31 cellular contexts compared by ENCODE assay signal in the genomic region with DNA sequence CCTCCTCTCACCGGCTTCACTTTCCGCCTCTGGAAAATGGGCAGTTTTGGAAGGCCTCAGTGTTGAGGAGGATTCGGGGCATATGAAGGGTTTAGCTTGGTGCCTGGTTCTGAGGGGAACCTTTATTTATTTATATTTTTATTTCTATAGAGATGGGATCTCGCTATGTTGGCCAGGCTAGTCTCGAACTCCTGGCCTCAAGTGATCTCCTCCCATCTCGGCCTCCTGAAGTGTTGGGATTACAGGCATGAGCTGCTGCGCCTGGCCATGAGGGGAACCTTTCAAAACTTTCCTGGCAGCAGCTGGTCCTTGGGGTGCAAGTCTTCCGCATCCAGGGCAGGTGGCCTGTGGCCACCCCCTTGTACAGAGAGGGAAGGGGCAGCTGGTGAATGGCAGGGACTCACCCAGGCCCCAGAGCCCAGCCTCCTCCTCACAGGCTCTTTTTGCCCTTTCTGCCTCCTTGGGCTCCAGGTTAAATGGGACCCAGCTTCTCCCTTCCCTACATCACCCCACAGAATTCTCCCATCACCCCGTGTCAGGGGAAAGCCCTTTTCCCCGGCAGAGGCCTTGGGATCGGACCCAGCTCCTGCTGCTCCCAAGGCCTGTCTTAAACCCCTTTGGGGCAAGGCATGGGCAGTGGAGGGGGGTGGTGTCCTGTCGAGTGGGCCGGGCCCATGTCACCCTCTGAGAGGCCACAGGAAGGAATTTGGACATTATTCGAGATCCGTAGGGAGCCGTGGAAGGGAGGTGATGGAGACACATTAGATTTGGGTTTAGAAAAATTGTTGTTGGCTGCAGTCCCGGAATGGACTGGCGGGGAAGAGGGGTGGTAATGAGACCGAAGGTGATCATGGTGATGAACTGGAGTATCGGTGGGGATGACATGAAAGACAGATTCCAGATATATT. TPM values are rescaled to one million over a fixed set of nuclear protein-coding genes. Genes with fewer than 3 reads are reported as not detected.
A peak's percentile ranks its signal among the peaks of the same experiment; 100 is the strongest.
DNase-seq lines count a peak whose midpoint lies in the region; ATAC-seq and TF ChIP-seq lines count a peak whose summit lies in the region.
"Had no signal": no experiment of that assay in that cellular context is flagged by ENCODE, and none has a peak within 500 bp of the region (broad histone marks: within the 10 kb centered on the region; RNA-seq: fewer than 3 reads in every experiment).

No MANE protein-coding gene starts in this region.

- H3K27me3 Mint-ChIP-seq in activated CD4-positive, alpha-beta memory T cell treated with anti-CD3 and anti-CD28 coated beads, Interleukin-2, amount 10 ng/mL, durations not matched to agents 7 days and 5 days = peaks cover 15% of the 10 kb centered on the region

- no peak overlapping the region for H3K4me3 Mint-ChIP-seq in activated CD4-positive, alpha-beta memory T cell treated with anti-CD3 and anti-CD28 coated beads, Interleukin-2, amount 10 ng/mL, durations not matched to agents 7 days and 5 days
- H3K4me3 Mint-ChIP-seq: activated naive CD8-positive, alpha-beta T cell treated with anti-CD3 and anti-CD28 coated beads, Interleukin-2, amount 10 ng/mL, durations not matched to agents 7 days and 5 days had no signal

- peak overlapping the region; percentile 45 for H3K27ac ChIP-seq in RWPE1
- peak overlapping the region in 35 of 59 donors; percentile 7 to 77 (median 48) for H3K27ac ChIP-seq in dorsolateral prefrontal cortex
- H3K27ac ChIP-seq in prostate gland = peak overlapping the region; percentile 36 to 50
- no peak overlapping the region for H3K27ac ChIP-seq in left lung
- H3K27ac ChIP-seq: BLaER1, HL-60, lower lobe of right lung, psoas muscle, vagina had no signal

- DNase-seq in EH (ENCODE audit: low read depth) (peak; percentile 31), RWPE1 (ENCODE audit: low spot score) (no peak), dorsolateral prefrontal cortex (no peak), prostate gland (ENCODE audit: low spot score) (no peak), GM13977 (ENCODE audit: low spot score) (no peak), left lung (no peak)
- DNase-seq in activated CD4-positive, alpha-beta memory T cell treated with anti-CD3 and anti-CD28 coated beads, Interleukin-2, amount 10 ng/mL, durations not matched to agents 7 days and 5 days = no peak
- DNase-seq: ACHN; activated CD4-positive, alpha-beta T cell treated with anti-CD3 and anti-CD28 coated beads, Interleukin-2, amount 50 U/mL, for 48 hours; activated CD4-positive, CD25-positive, alpha-beta regulatory T cell; activated CD8-positive, alpha-beta memory T cell treated with anti-CD3 and anti-CD28 coated beads, Interleukin-2, amount 50 U/mL, for 48 hours; activated effector memory CD4-positive, alpha-beta T cell treated with Interleukin-2 at 50 U/mL for 16 hours; activated naive CD8-positive, alpha-beta T cell treated with anti-CD3 and anti-CD28 coated beads, Interleukin-2, amount 10 ng/mL, durations not matched to agents 7 days and 5 days; COR-L47; dermis blood vessel endothelial cell; DND-41; glutamatergic neuron; lower lobe of right lung; NCI-H226; NCI-H774; psoas muscle; SHP77; small intestine; stimulated activated CD4-positive, alpha-beta T cell treated with anti-CD3 and anti-CD28 coated beads, Interleukin-1b, Interleukin-23, amount 100 ng/mL, for 48 hours; SW 1271 had no signal

- peaks cover 7% of the 10 kb centered on the region for H3K4me1 Mint-ChIP-seq in activated CD4-positive, alpha-beta memory T cell treated with anti-CD3 and anti-CD28 coated beads, Interleukin-2, amount 10 ng/mL, durations not matched to agents 7 days and 5 days
- H3K4me1 Mint-ChIP-seq: activated naive CD8-positive, alpha-beta T cell treated with anti-CD3 and anti-CD28 coated beads, Interleukin-2, amount 10 ng/mL, durations not matched to agents 7 days and 5 days had no signal

- TF ChIP-seq CTCF in RWPE1 (conservative IDR thresholded peaks at IDR 0.05; ENCODE audit: low read depth) = no peak
- no peak for TF ChIP-seq CTCF in dorsolateral prefrontal cortex (IDR thresholded peaks at IDR 0.05 in 54 of 56, conservative IDR thresholded peaks at IDR 0.05 in 2 of 56; ENCODE audit: low read depth in 1 of 56, partially characterized antibody in 56 of 56)
- TF ChIP-seq CTCF in prostate gland (IDR thresholded peaks at IDR 0.05) = no peak
- TF ChIP-seq CTCF in GM13977 (IDR thresholded peaks at IDR 0.05; ENCODE audit: extremely low read depth, insufficient read depth, missing control alignments) = no peak
- no peak for TF ChIP-seq CTCF in left lung (IDR thresholded peaks at IDR 0.05)

- H3K9me3 ChIP-seq in prostate gland (no peaks in the 10 kb centered on the region), left lung (no peaks in the 10 kb centered on the region)
- H3K9me3 ChIP-seq: BLaER1, lower lobe of right lung, psoas muscle, vagina had no signal

- in situ Hi-C loops in GM13977 (cut with MboI; ENCODE audit: low pct_unique_long_range_greater_than_20kb, low sequenced_read_pairs, unreplicated experiment) = no loop called here

- no peaks in the 10 kb centered on the region for H3K9me3 Mint-ChIP-seq in activated CD4-positive, alpha-beta memory T cell treated with anti-CD3 and anti-CD28 coated beads, Interleukin-2, amount 10 ng/mL, durations not matched to agents 7 days and 5 days
- H3K9me3 Mint-ChIP-seq: activated naive CD8-positive, alpha-beta T cell treated with anti-CD3 and anti-CD28 coated beads, Interleukin-2, amount 10 ng/mL, durations not matched to agents 7 days and 5 days had no signal

- H3K36me3 ChIP-seq in prostate gland = no peaks in the 10 kb centered on the region
- H3K36me3 ChIP-seq in left lung = no peaks in the 10 kb centered on the region
- H3K36me3 ChIP-seq: lower lobe of right lung, vagina had no signal

- H3K4me3 ChIP-seq in dorsolateral prefrontal cortex (no peak overlapping the region), prostate gland (no peak overlapping the region), left lung (no peak overlapping the region)
- H3K4me3 ChIP-seq: BLaER1, GM12878, lower lobe of right lung, psoas muscle, vagina had no signal

- POLR2A ChIA-PET in RWPE1 (lab: Yijun Ruan, JAX; ENCODE audit: low non-redundant PET) = no interaction called here
- POLR2A ChIA-PET in activated CD4-positive, alpha-beta memory T cell treated with anti-CD3 and anti-CD28 coated beads, Interleukin-2, amount 10 ng/mL, durations not matched to agents 7 days and 5 days (lab: Charles Lee) = no interaction called here

- CTCF ChIA-PET in RWPE1 (lab: Yijun Ruan, JAX) = interaction anchor here (1.4 kb wide), 1 partner anchor 71 kb away, joined by 3 read pairs; no protein-coding TSS in a partner anchor
- CTCF ChIA-PET in activated CD4-positive, alpha-beta memory T cell treated with anti-CD3 and anti-CD28 coated beads, Interleukin-2, amount 10 ng/mL, durations not matched to agents 7 days and 5 days (lab: Charles Lee) = no interaction called here

- ATAC-seq in GM21576 (IDR thresholded peaks at IDR 0.05; ENCODE audit: unreplicated experiment) (no peak), left lung (no peak)
- ATAC-seq: GM12878, lower lobe of right lung, psoas muscle had no signal

- H3K36me3 Mint-ChIP-seq in activated CD4-positive, alpha-beta memory T cell treated with anti-CD3 and anti-CD28 coated beads, Interleukin-2, amount 10 ng/mL, durations not matched to agents 7 days and 5 days (ENCODE audit: low read depth) = no peaks in the 10 kb centered on the region
- H3K36me3 Mint-ChIP-seq: activated naive CD8-positive, alpha-beta T cell treated with anti-CD3 and anti-CD28 coated beads, Interleukin-2, amount 10 ng/mL, durations not matched to agents 7 days and 5 days had no signal

- intact Hi-C loops in dorsolateral prefrontal cortex (cut with DNase I) (no loop called here), prostate gland (cut with DNase I) (no loop called here), left lung (cut with DNase I) (no loop called here)

- H3K27me3 ChIP-seq in dorsolateral prefrontal cortex (no peaks in the 10 kb centered on the region), prostate gland (replicated peaks; ENCODE audit: insufficient read depth) (no peaks in the 10 kb centered on the region), left lung (peaks cover 0 to 15% of the 10 kb centered on the region in 2 donors)
- H3K27me3 ChIP-seq: BLaER1, vagina had no signal

- no peak for TF ChIP-seq POLR2A in prostate gland (IDR thresholded peaks at IDR 0.05)

- H3K4me1 ChIP-seq in prostate gland (replicated peaks) (no peaks in the 10 kb centered on the region), left lung (peaks cover 0 to 6% of the 10 kb centered on the region in 2 donors)

- WGBS in prostate gland = 66% methylated on average over 20 of the region's 20 CpGs

- no peak overlapping the region for H3K27ac Mint-ChIP-seq in activated CD4-positive, alpha-beta memory T cell treated with anti-CD3 and anti-CD28 coated beads, Interleukin-2, amount 10 ng/mL, durations not matched to agents 7 days and 5 days
- H3K27ac Mint-ChIP-seq: activated naive CD8-positive, alpha-beta T cell treated with anti-CD3 and anti-CD28 coated beads, Interleukin-2, amount 10 ng/mL, durations not matched to agents 7 days and 5 days had no signal

RNA-seq across cellular contexts. Expression of gene NCS1, which starts 5.9 kb away (rescaled TPM):
- total RNA-seq in dorsolateral prefrontal cortex = 100 to 1,000 TPM; 134 to 718 (median 501) TPM
- 10 to 100 TPM; 19.1 to 28.5 TPM for total RNA-seq in prostate gland
- 1 to 10 TPM; 2.8 to 3.1 TPM for total RNA-seq in activated CD4-positive, alpha-beta memory T cell treated with anti-CD3 and anti-CD28 coated beads, Interleukin-2, amount 10 ng/mL, durations not matched to agents 7 days and 5 days
- 10 to 100 TPM; 19.6 to 19.9 TPM for total RNA-seq in left lung
- total RNA-seq: OCI-LY7 had no signal

Comparison
In these comparisons a context has a peak if more than half of its experiments do, and no peak if none do; other contexts are left out.
1. H3K27ac ChIP-seq: peak in RWPE1 (single experiment), dorsolateral prefrontal cortex (35 of 59) and prostate gland (2 of 2); none in left lung (0 of 2).
2. RNA of gene NCS1, which starts 5.9 kb away (total RNA-seq): 134 to 718 TPM in dorsolateral prefrontal cortex, 19.1 to 28.5 TPM in prostate gland and 19.6 to 19.9 TPM in left lung; 2.8 to 3.1 TPM in activated CD4-positive, alpha-beta memory T cell treated with anti-CD3 and anti-CD28 coated beads, Interleukin-2, amount 10 ng/mL, durations not matched to agents 7 days and 5 days; every median in the first group is over 4 times any median in the second.